Comparison of ENCODE assay signal across 14 cellular contexts in the genomic region with DNA sequence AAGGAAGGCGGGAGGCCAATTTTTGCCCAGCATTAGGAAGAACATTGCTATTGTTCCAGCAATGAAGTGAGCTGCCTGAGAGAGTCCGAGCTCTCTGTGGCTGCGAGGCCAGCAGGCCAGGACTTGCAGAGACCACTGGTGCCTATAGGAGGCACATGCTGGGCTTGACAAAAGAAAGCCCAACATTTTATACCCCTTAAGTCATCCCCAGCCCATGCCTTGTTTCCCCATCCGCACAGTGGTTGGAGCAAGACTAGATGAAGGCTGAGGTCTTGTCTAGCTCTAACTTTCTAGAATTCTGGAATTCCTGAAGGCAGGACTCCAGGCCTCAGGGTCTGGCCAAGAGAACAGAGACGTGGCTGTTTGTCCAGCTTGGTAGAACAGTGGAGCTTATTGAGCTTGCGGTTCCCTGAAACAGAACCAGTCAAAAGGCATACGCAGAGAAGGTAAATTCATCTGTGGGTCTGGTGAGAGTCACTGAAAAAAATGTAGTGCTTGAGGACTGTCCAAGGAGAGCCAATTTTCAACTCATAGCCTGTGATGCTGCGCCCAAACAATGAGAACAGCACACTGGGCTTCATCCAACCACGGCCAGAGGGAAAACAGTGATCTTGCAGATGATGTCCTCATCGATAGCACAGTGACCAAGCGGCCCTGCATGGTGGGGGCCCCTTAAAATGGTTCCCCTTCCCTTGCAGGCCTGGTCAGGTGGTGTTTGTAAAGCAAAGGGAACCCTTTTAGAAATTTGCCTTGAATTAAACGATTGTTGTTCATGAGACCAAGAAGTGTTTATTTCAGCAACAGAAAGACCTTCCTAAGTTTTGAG. TPM values are rescaled to one million over a fixed set of nuclear protein-coding genes. Genes with fewer than 3 reads are reported as not detected.
"Had no signal": no experiment of that assay in that cellular context is flagged by ENCODE, and none has a peak within 500 bp of the region (broad histone marks: within the 10 kb centered on the region; RNA-seq: fewer than 3 reads in every experiment).

No MANE protein-coding gene starts in this region.

- H3K4me3 Mint-ChIP-seq: activated naive CD4-positive, alpha-beta T cell treated with anti-CD3 and anti-CD28 coated beads, Interleukin-2, amount 50 U/mL, for 24 hours; dendritic cell treated with granulocyte-macrophage colony-stimulating factor and Interleukin-4, amounts not matched to agents 40 ng/mL and 50 ng/mL, for 4 days; T-helper 2 cell treated with Interferon-gamma antibody and Interleukin-4, amounts not matched to agents 5 μg/mL and 100 μg/mL, for 36 hours had no signal

- H3K9me3 Mint-ChIP-seq: activated naive CD4-positive, alpha-beta T cell treated with anti-CD3 and anti-CD28 coated beads, Interleukin-2, amount 50 U/mL, for 24 hours; activated T-helper 2 cell treated with anti-CD3 and anti-CD28 coated beads, Interferon-gamma antibody, Interleukin-2, Interleukin-4, amounts not matched to agents 10 μg/mL and 5 μg/mL and 100 μg/mL, durations not matched to agents 14 hours and 24 hours and 36 hours; dendritic cell treated with granulocyte-macrophage colony-stimulating factor and Interleukin-4, amounts not matched to agents 40 ng/mL and 50 ng/mL, for 4 days; T-helper 2 cell treated with Interferon-gamma antibody and Interleukin-4, amounts not matched to agents 5 μg/mL and 100 μg/mL, for 36 hours had no signal

- H3K27ac ChIP-seq: body of pancreas, right atrium auricular region, stomach, uterus had no signal

- H3K4me3 ChIP-seq: body of pancreas, right atrium auricular region, stomach, uterus had no signal

- DNase-seq: body of pancreas, head of caudate nucleus, left ventricle myocardium superior, small intestine, stomach, uterus had no signal

- H3K27ac Mint-ChIP-seq: activated naive CD4-positive, alpha-beta T cell treated with anti-CD3 and anti-CD28 coated beads, Interleukin-2, amount 50 U/mL, for 24 hours; activated T-helper 2 cell treated with anti-CD3 and anti-CD28 coated beads, Interferon-gamma antibody, Interleukin-2, Interleukin-4, amounts not matched to agents 10 μg/mL and 5 μg/mL and 100 μg/mL, durations not matched to agents 14 hours and 24 hours and 36 hours; dendritic cell treated with granulocyte-macrophage colony-stimulating factor and Interleukin-4, amounts not matched to agents 40 ng/mL and 50 ng/mL, for 4 days; T-helper 2 cell treated with Interferon-gamma antibody and Interleukin-4, amounts not matched to agents 5 μg/mL and 100 μg/mL, for 36 hours had no signal

- ATAC-seq: activated CD4-positive, CD25-positive, alpha-beta regulatory T cell treated with anti-CD3 and anti-CD28 coated beads, Interleukin-2, amount 50 U/mL, for 24 hours; body of pancreas; esophagus mucosa had no signal

- H3K36me3 Mint-ChIP-seq: activated naive CD4-positive, alpha-beta T cell treated with anti-CD3 and anti-CD28 coated beads, Interleukin-2, amount 50 U/mL, for 24 hours had no signal

- H3K9me3 ChIP-seq: body of pancreas, right atrium auricular region, stomach, uterus had no signal

- H3K4me1 Mint-ChIP-seq: activated naive CD4-positive, alpha-beta T cell treated with anti-CD3 and anti-CD28 coated beads, Interleukin-2, amount 50 U/mL, for 24 hours had no signal

- H3K27me3 ChIP-seq: body of pancreas, right atrium auricular region, uterus had no signal

- H3K36me3 ChIP-seq: right atrium auricular region, stomach, uterus had no signal

- H3K4me1 ChIP-seq: body of pancreas, uterus had no signal

RNA-seq across cellular contexts. Expression of gene COL2A1, which starts 27.1 kb away (rescaled TPM):
- total RNA-seq: body of pancreas, esophagus mucosa, mesenteric fat pad, right atrium auricular region had no signal
